ENCODE assay signal across 11 cellular contexts in genomic region chr4:38237139-38237538, GRCh38.
DNase-seq lines count a peak whose midpoint lies in the region; ATAC-seq and TF ChIP-seq lines count a peak whose summit lies in the region.
"Had no signal": no experiment of that assay in that cellular context is flagged by ENCODE, and none has a peak within 500 bp of the region (broad histone marks: within the 10 kb centered on the region; RNA-seq: fewer than 3 reads in every experiment).

No MANE protein-coding gene starts in this region.

- in situ Hi-C loops in brain microvascular endothelial cell (cut with HindIII; ENCODE audit: low pct_ligation_motif_present, low sequenced_read_pairs) (no loop called here), GM13976 (cut with MboI; ENCODE audit: low sequenced_read_pairs, unreplicated experiment) (no loop called here)

- no peaks in the 10 kb centered on the region for H3K36me3 ChIP-seq in brain microvascular endothelial cell (replicated peaks)
- H3K36me3 ChIP-seq: adrenal gland; BLaER1 treated with 17β-estradiol and CSF1 and Interleukin-3, amounts not matched to agents 10 nM and 100 nM; Peyer's patch had no signal

- H3K4me3 ChIP-seq in brain microvascular endothelial cell (ENCODE audit: low read depth, low read length) = no peak overlapping the region
- H3K4me3 ChIP-seq: adrenal gland; BLaER1 treated with 17β-estradiol and CSF1 and Interleukin-3, amounts not matched to agents 10 nM and 100 nM; Peyer's patch had no signal

- peak; percentile 47 for DNase-seq in AG09319 (ENCODE audit: extremely low read depth, low read depth)
- DNase-seq in M059J (ENCODE audit: low read depth) = peak; percentile 90
- DNase-seq in brain microvascular endothelial cell = peak; percentile 21
- DNase-seq in iris pigment epithelial cell (ENCODE audit: low read depth) = peak; percentile 68
- no peak for DNase-seq in NCI-H1417 treated with DMSO at 0.1 percent for 48 hours (lab: John Stamatoyannopoulos, UW)
- no peak for DNase-seq in GM13976 (ENCODE audit: low spot score)
- DNase-seq in NCI-H345 treated with DMSO at 0.1 percent for 48 hours (lab: John Stamatoyannopoulos, UW; ENCODE audit: unreplicated experiment) = no peak
- DNase-seq: adrenal gland, Peyer's patch had no signal

- no peaks in the 10 kb centered on the region for H3K27me3 ChIP-seq in brain microvascular endothelial cell (replicated peaks)
- H3K27me3 ChIP-seq: adrenal gland; BLaER1 treated with 17β-estradiol and CSF1 and Interleukin-3, amounts not matched to agents 10 nM and 100 nM; Peyer's patch had no signal

- ATAC-seq in GM18519 (IDR thresholded peaks at IDR 0.05; ENCODE audit: low FRiP score, unreplicated experiment) = no peak

- H3K27ac ChIP-seq in brain microvascular endothelial cell = no peak overlapping the region
- H3K27ac ChIP-seq: adrenal gland; BLaER1 treated with 17β-estradiol and CSF1 and Interleukin-3, amounts not matched to agents 10 nM and 100 nM; Peyer's patch had no signal

- TF ChIP-seq CTCF in AG09319 (IDR thresholded peaks at IDR 0.05; ENCODE audit: low read depth, low read length) = peak; percentile 5
- peak; percentile 36 for TF ChIP-seq CTCF in brain microvascular endothelial cell (IDR thresholded peaks at IDR 0.05; ENCODE audit: low read depth, low read length, missing control alignments)
- TF ChIP-seq CTCF in GM13976 (IDR thresholded peaks at IDR 0.05; ENCODE audit: borderline replicate concordance, control extremely low read depth, extremely low read depth, insufficient read depth, missing control alignments) = no peak

Comparison
In these comparisons a context has a peak if more than half of its experiments do, and no peak if none do; other contexts are left out.
1. DNase-seq: peak in AG09319 (single experiment), M059J (single experiment), brain microvascular endothelial cell (single experiment) and iris pigment epithelial cell (single experiment); none in NCI-H1417 treated with DMSO at 0.1 percent for 48 hours (single experiment), GM13976 (single experiment) and NCI-H345 treated with DMSO at 0.1 percent for 48 hours (single experiment).